1 cellular context compared by ENCODE assay signal in genomic region chr3:101851072-101851471, GRCh38.
TF ChIP-seq lines count a peak whose summit lies in the region.

No MANE protein-coding gene starts in this region.

TF ChIP-seq in K562, 482 proteins besides CTCF, POLR2A, EP300 and RAD21 (continued from another document):
- TF ChIP-seq PYGO2 (tag; IDR thresholded peaks at IDR 0.05) = no peak
- no peak for TF ChIP-seq TFE3 (CRISPR knock-in tag; IDR thresholded peaks at IDR 0.05)
- no peak for TF ChIP-seq EZH2 (IDR thresholded peaks at IDR 0.05; ENCODE audit: borderline replicate concordance, low read depth, low read length)
- no peak for TF ChIP-seq HMGN3 (IDR thresholded peaks at IDR 0.05; ENCODE audit: borderline replicate concordance, extremely low read depth, insufficient read length, low read depth, low read length)
- no peak for TF ChIP-seq ELK3 (CRISPR knock-in tag; IDR thresholded peaks at IDR 0.05)
- no peak for TF ChIP-seq ZBTB34 (CRISPR knock-in tag; IDR thresholded peaks at IDR 0.05)
